ENCODE assay signal across 12 cellular contexts in genomic region chr10:3573498-3573897, GRCh38.
A peak's percentile ranks its signal among the peaks of the same experiment; 100 is the strongest.
DNase-seq lines count a peak whose midpoint lies in the region; ATAC-seq and TF ChIP-seq lines count a peak whose summit lies in the region.
"Had no signal": no experiment of that assay in that cellular context is flagged by ENCODE, and none has a peak within 500 bp of the region (broad histone marks: within the 10 kb centered on the region; RNA-seq: fewer than 3 reads in every experiment).

No MANE protein-coding gene starts in this region.

- no peak overlapping the region for H3K23ac ChIP-seq in trophoblast cell (ENCODE audit: low read length)

- no peak overlapping the region for H3K14ac ChIP-seq in trophoblast cell (ENCODE audit: low read length)

- peaks cover 5% of the 10 kb centered on the region for H3K79me1 ChIP-seq in trophoblast cell (ENCODE audit: low read length)

- WGBS in trophoblast cell (ENCODE audit: extremely low coverage, insufficient coverage, insufficient read length): no CpG with 5 or more reads among the region's 8 CpGs

- H3K9me3 Mint-ChIP-seq in activated T-cell treated with anti-CD3 and anti-CD28 coated beads, Interleukin-2, amount 50 U/mL, for 72 hours: no peaks in the 10 kb centered on the region
- H3K9me3 Mint-ChIP-seq: CD4-positive, CD25-positive, alpha-beta regulatory T cell had no signal

- no peak for DNase-seq in Right ventricle myocardium inferior (ENCODE audit: missing footprints)
- no peak for DNase-seq in right atrium auricular region (ENCODE audit: low spot score)
- no peak for DNase-seq in left ventricle myocardium inferior
- DNase-seq in trophoblast cell: peak; percentile 28 to 68
- DNase-seq in G401 (ENCODE audit: low spot score): no peak
- DNase-seq in stimulated activated CD8-positive, alpha-beta memory T cell treated with anti-CD3 and anti-CD28 coated beads, Interleukin-4, amount 100 ng/mL, for 48 hours: no peak
- no peak for DNase-seq in activated T-cell treated with anti-CD3 and anti-CD28 coated beads, Interleukin-2, amount 50 U/mL, for 72 hours
- DNase-seq: CD4-positive, CD25-positive, alpha-beta regulatory T cell; DMS53; HCEC 1CT had no signal

- peak overlapping the region in 1 of 2 donors; percentile 87 for H3K27ac ChIP-seq in right atrium auricular region
- H3K27ac ChIP-seq in left ventricle myocardium inferior (replicated peaks): peak overlapping the region; percentile 77
- no peak overlapping the region for H3K27ac ChIP-seq in trophoblast cell (ENCODE audit: low read depth, low read length)
- H3K27ac ChIP-seq: 22Rv1 had no signal

- no peak overlapping the region for H2AFZ ChIP-seq in trophoblast cell (ENCODE audit: insufficient read depth, low read length, poor library complexity)

- H3K79me2 ChIP-seq in trophoblast cell (ENCODE audit: control insufficient read depth, insufficient read depth, low read length, poor library complexity): no peaks in the 10 kb centered on the region

- no peaks in the 10 kb centered on the region for H3K27me3 ChIP-seq in right atrium auricular region
- no peaks in the 10 kb centered on the region for H3K27me3 ChIP-seq in left ventricle myocardium inferior (ENCODE audit: low read depth)
- H3K27me3 ChIP-seq in trophoblast cell (ENCODE audit: insufficient read depth, low read length): no peaks in the 10 kb centered on the region

- H3K9ac ChIP-seq in trophoblast cell (ENCODE audit: low read length): no peak overlapping the region

- ATAC-seq in Right ventricle myocardium inferior: peak; percentile 78
- no peak for ATAC-seq in activated T-cell treated with anti-CD3 and anti-CD28 coated beads, Interleukin-2, amount 50 U/mL, for 72 hours (replicated peaks in 1 of 2)
- no peak for ATAC-seq in HG03159 (IDR thresholded peaks at IDR 0.05; ENCODE audit: unreplicated experiment)

- H3K4me2 ChIP-seq in trophoblast cell (ENCODE audit: low read length): no peak overlapping the region

- in situ Hi-C loops in G401 (cut with HindIII; ENCODE audit: low sequenced_read_pairs): no loop called here

- H2BK12ac ChIP-seq in trophoblast cell (ENCODE audit: low read length): no peak overlapping the region

- H3K9me3 ChIP-seq in right atrium auricular region: no peaks in the 10 kb centered on the region
- H3K9me3 ChIP-seq in left ventricle myocardium inferior (replicated peaks): no peaks in the 10 kb centered on the region
- H3K9me3 ChIP-seq in trophoblast cell (ENCODE audit: insufficient read depth, low read depth, low read length): peaks cover 2% of the 10 kb centered on the region

- H3K4me3 ChIP-seq in right atrium auricular region: no peak overlapping the region
- no peak overlapping the region for H3K4me3 ChIP-seq in left ventricle myocardium inferior
- H3K4me3 ChIP-seq in trophoblast cell (ENCODE audit: low read depth, low read length): no peak overlapping the region

- no peak overlapping the region for H3K27ac Mint-ChIP-seq in activated T-cell treated with anti-CD3 and anti-CD28 coated beads, Interleukin-2, amount 50 U/mL, for 72 hours
- H3K27ac Mint-ChIP-seq: CD4-positive, CD25-positive, alpha-beta regulatory T cell had no signal

- no peak overlapping the region for H3K4me3 Mint-ChIP-seq in activated T-cell treated with anti-CD3 and anti-CD28 coated beads, Interleukin-2, amount 50 U/mL, for 72 hours
- H3K4me3 Mint-ChIP-seq: CD4-positive, CD25-positive, alpha-beta regulatory T cell had no signal

- H3K27me3 Mint-ChIP-seq in activated T-cell treated with anti-CD3 and anti-CD28 coated beads, Interleukin-2, amount 50 U/mL, for 72 hours (ENCODE audit: low read depth): peaks cover 11% of the 10 kb centered on the region
- H3K27me3 Mint-ChIP-seq: CD4-positive, CD25-positive, alpha-beta regulatory T cell had no signal

- H2BK5ac ChIP-seq in trophoblast cell (ENCODE audit: low read depth, low read length, poor library complexity): no peak overlapping the region

- no peak overlapping the region for H4K91ac ChIP-seq in trophoblast cell (ENCODE audit: low read depth, low read length)

- H3K18ac ChIP-seq in trophoblast cell (ENCODE audit: low read length): no peak overlapping the region

- intact Hi-C loops in Right ventricle myocardium inferior (cut with DNase I) (loop anchor here (5.0 kb wide), 3 partner anchors 49 to 1089 kb away; no protein-coding TSS in a partner anchor), left ventricle myocardium inferior (cut with micrococcal nuclease) (no loop called here)

- no peak for TF ChIP-seq CTCF in right atrium auricular region (IDR thresholded peaks at IDR 0.05)
- TF ChIP-seq CTCF in left ventricle myocardium inferior (IDR thresholded peaks at IDR 0.05; ENCODE audit: borderline replicate concordance): no peak

- no peaks in the 10 kb centered on the region for H3K36me3 Mint-ChIP-seq in activated T-cell treated with anti-CD3 and anti-CD28 coated beads, Interleukin-2, amount 50 U/mL, for 72 hours (ENCODE audit: insufficient read depth in 2 of 2)
- H3K36me3 Mint-ChIP-seq: CD4-positive, CD25-positive, alpha-beta regulatory T cell had no signal

- no peak overlapping the region for H4K12ac ChIP-seq in trophoblast cell (ENCODE audit: low read depth, low read length)

- H2AK5ac ChIP-seq in trophoblast cell (ENCODE audit: low read length): no peak overlapping the region

- H3K4me1 Mint-ChIP-seq in activated T-cell treated with anti-CD3 and anti-CD28 coated beads, Interleukin-2, amount 50 U/mL, for 72 hours (ENCODE audit: low read depth): no peaks in the 10 kb centered on the region
- H3K4me1 Mint-ChIP-seq: CD4-positive, CD25-positive, alpha-beta regulatory T cell had no signal

- no peak overlapping the region for H3K4ac ChIP-seq in trophoblast cell (ENCODE audit: low read depth, low read length)

- peaks cover 0 to 32% of the 10 kb centered on the region in 2 donors for H3K4me1 ChIP-seq in right atrium auricular region
- peaks cover 58% of the 10 kb centered on the region for H3K4me1 ChIP-seq in left ventricle myocardium inferior
- peaks cover 3% of the 10 kb centered on the region in 2 experiments for H3K4me1 ChIP-seq in trophoblast cell (ENCODE audit: control insufficient read depth in 1 of 2, insufficient read depth in 2 of 2, low read length in 2 of 2)

- no peak overlapping the region for H4K8ac ChIP-seq in trophoblast cell (ENCODE audit: low read depth, low read length)

- no peak overlapping the region for H2BK120ac ChIP-seq in trophoblast cell (ENCODE audit: insufficient read depth, low read length, poor library complexity)

- H3K36me3 ChIP-seq in right atrium auricular region (no peaks in the 10 kb centered on the region), left ventricle myocardium inferior (no peaks in the 10 kb centered on the region), trophoblast cell (ENCODE audit: control insufficient read depth in 1 of 2, insufficient read depth in 2 of 2, low read length in 2 of 2) (no peaks in the 10 kb centered on the region)

Comparison
In these comparisons a context has a peak if more than half of its experiments do, and no peak if none do; other contexts are left out.
1. DNase-seq: peak in trophoblast cell (2 of 2); none in Right ventricle myocardium inferior (single experiment), right atrium auricular region (single experiment), left ventricle myocardium inferior (single experiment), G401 (single experiment), stimulated activated CD8-positive, alpha-beta memory T cell treated with anti-CD3 and anti-CD28 coated beads, Interleukin-4, amount 100 ng/mL, for 48 hours (single experiment) and activated T-cell treated with anti-CD3 and anti-CD28 coated beads, Interleukin-2, amount 50 U/mL, for 72 hours (0 of 2).